ENCODE assay signal across 23 cellular contexts in the genomic region with DNA sequence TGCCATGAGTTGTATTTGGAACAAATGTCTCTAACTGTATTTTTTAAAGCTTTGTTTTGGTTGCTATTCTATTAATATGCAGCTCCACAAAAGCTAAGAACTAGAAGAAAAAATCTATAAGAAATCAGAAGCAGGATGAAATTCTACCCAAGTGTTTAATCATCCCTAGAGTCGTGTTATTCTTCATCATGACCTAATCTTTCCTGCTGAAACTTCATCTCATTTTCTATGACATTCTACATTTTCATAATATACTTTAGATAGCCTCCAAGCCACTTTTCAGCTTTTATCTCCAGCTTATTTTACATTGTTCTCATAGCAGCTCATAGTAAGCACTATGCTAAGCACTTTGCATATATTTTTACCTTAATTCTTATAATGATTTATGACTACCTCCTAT.
DNase-seq lines count a peak whose midpoint lies in the region; ATAC-seq lines count a peak whose summit lies in the region.
"Had no signal": no experiment of that assay in that cellular context is flagged by ENCODE, and none has a peak within 500 bp of the region (broad histone marks: within the 10 kb centered on the region; RNA-seq: fewer than 3 reads in every experiment).

No MANE protein-coding gene starts in this region.

- ATAC-seq in activated CD4-positive, alpha-beta T cell treated with anti-CD3 and anti-CD28 coated beads for 36 hours, result peak; percentile 65
- peak; percentile 61 to 92 for ATAC-seq in activated naive CD4-positive, alpha-beta T cell treated with anti-CD3 and anti-CD28 coated beads, Interleukin-2, amount 50 U/mL, for 72 hours

- no peak overlapping the region for H3K27ac Mint-ChIP-seq in activated CD4-positive, alpha-beta T cell treated with anti-CD3 and anti-CD28 coated beads for 36 hours
- peak overlapping the region; percentile 54 for H3K27ac Mint-ChIP-seq in activated T-cell treated with anti-CD3 and anti-CD28 coated beads, Interleukin-2, amount 50 U/mL, for 24 hours
- no peak overlapping the region for H3K27ac Mint-ChIP-seq in activated naive CD4-positive, alpha-beta T cell treated with anti-CD3 and anti-CD28 coated beads, Interleukin-2, amount 50 U/mL, for 72 hours
- H3K27ac Mint-ChIP-seq in activated CD4-positive, alpha-beta memory T cell treated with anti-CD3 and anti-CD28 coated beads, Interleukin-2, amount 10 ng/mL, durations not matched to agents 7 days and 5 days, result no peak overlapping the region
- H3K27ac Mint-ChIP-seq: CD14-positive monocyte had no signal

- CTCF ChIA-PET in activated CD4-positive, alpha-beta T cell treated with anti-CD3 and anti-CD28 coated beads for 36 hours (lab: Charles Lee), result interaction anchor here (0.7 to 0.8 kb wide), 3 partner anchors 22 to 174 kb away, joined by 3 to 4 read pairs (median 3); no protein-coding TSS in a partner anchor
- CTCF ChIA-PET in activated CD4-positive, alpha-beta memory T cell treated with anti-CD3 and anti-CD28 coated beads, Interleukin-2, amount 10 ng/mL, durations not matched to agents 7 days and 5 days (lab: Charles Lee), result no interaction called here

- intact Hi-C loops in activated CD4-positive, alpha-beta T cell treated with anti-CD3 and anti-CD28 coated beads for 36 hours (cut with DNase I, micrococcal nuclease), result no loop called here

- no peaks in the 10 kb centered on the region for H3K36me3 Mint-ChIP-seq in activated CD4-positive, alpha-beta T cell treated with anti-CD3 and anti-CD28 coated beads for 36 hours (ENCODE audit: low read depth)
- no peaks in the 10 kb centered on the region for H3K36me3 Mint-ChIP-seq in activated T-cell treated with anti-CD3 and anti-CD28 coated beads, Interleukin-2, amount 50 U/mL, for 24 hours (ENCODE audit: low read depth)
- H3K36me3 Mint-ChIP-seq in activated naive CD4-positive, alpha-beta T cell treated with anti-CD3 and anti-CD28 coated beads, Interleukin-2, amount 50 U/mL, for 72 hours, result peaks cover 0 to 9% of the 10 kb centered on the region in 2 donors
- no peaks in the 10 kb centered on the region for H3K36me3 Mint-ChIP-seq in activated CD4-positive, alpha-beta memory T cell treated with anti-CD3 and anti-CD28 coated beads, Interleukin-2, amount 10 ng/mL, durations not matched to agents 7 days and 5 days (ENCODE audit: low read depth)
- H3K36me3 Mint-ChIP-seq: CD14-positive monocyte; CD4-positive, alpha-beta memory T cell; CD4-positive, CD25-positive, alpha-beta regulatory T cell; CD8-positive, alpha-beta memory T cell had no signal

- POLR2A ChIA-PET in activated CD4-positive, alpha-beta T cell treated with anti-CD3 and anti-CD28 coated beads for 36 hours (lab: Charles Lee), result interaction anchor here (0.6 kb wide), 1 partner anchor 330 kb away, joined by 3 read pairs; no protein-coding TSS in a partner anchor
- POLR2A ChIA-PET in activated CD4-positive, alpha-beta memory T cell treated with anti-CD3 and anti-CD28 coated beads, Interleukin-2, amount 10 ng/mL, durations not matched to agents 7 days and 5 days (lab: Charles Lee), result no interaction called here

- DNase-seq in activated CD4-positive, alpha-beta T cell treated with anti-CD3 and anti-CD28 coated beads for 36 hours, result no peak
- no peak for DNase-seq in activated CD4-positive, alpha-beta T cell treated with anti-CD3 and anti-CD28 coated beads for 1 hour
- no peak for DNase-seq in activated T-cell treated with anti-CD3 and anti-CD28 coated beads, Interleukin-2, amount 50 U/mL, for 24 hours
- DNase-seq in activated T-cell treated with anti-CD3 and anti-CD28 coated beads, Interleukin-2, amount 50 U/mL, for 48 hours, result no peak
- DNase-seq in activated naive CD4-positive, alpha-beta T cell treated with anti-CD3 and anti-CD28 coated beads, Interleukin-2, amount 50 U/mL, for 72 hours (ENCODE audit: low spot score in 2 of 2), result no peak
- DNase-seq in activated naive CD4-positive, alpha-beta T cell (lab: John Stamatoyannopoulos, UW), result no peak
- DNase-seq in activated CD4-positive, alpha-beta memory T cell treated with anti-CD3 and anti-CD28 coated beads, Interleukin-2, amount 10 ng/mL, durations not matched to agents 7 days and 5 days, result no peak
- DNase-seq: 8988T; ACHN; BE2C; C1 segment of cervical spinal cord; CD4-positive, alpha-beta memory T cell; CD4-positive, CD25-positive, alpha-beta regulatory T cell; CD8-positive, alpha-beta memory T cell; COR-L47; DMS 273 treated with DMSO at 0.1 percent for 48 hours; DMS153; DMS53; DMS79; DND-41; EL; GDM1 had no signal

- no peaks in the 10 kb centered on the region for H3K9me3 Mint-ChIP-seq in activated CD4-positive, alpha-beta T cell treated with anti-CD3 and anti-CD28 coated beads for 36 hours (ENCODE audit: low read depth)
- H3K9me3 Mint-ChIP-seq in activated T-cell treated with anti-CD3 and anti-CD28 coated beads, Interleukin-2, amount 50 U/mL, for 24 hours, result no peaks in the 10 kb centered on the region
- H3K9me3 Mint-ChIP-seq in activated naive CD4-positive, alpha-beta T cell treated with anti-CD3 and anti-CD28 coated beads, Interleukin-2, amount 50 U/mL, for 72 hours, result no peaks in the 10 kb centered on the region
- no peaks in the 10 kb centered on the region for H3K9me3 Mint-ChIP-seq in activated CD4-positive, alpha-beta memory T cell treated with anti-CD3 and anti-CD28 coated beads, Interleukin-2, amount 10 ng/mL, durations not matched to agents 7 days and 5 days

- H3K27me3 Mint-ChIP-seq in activated CD4-positive, alpha-beta T cell treated with anti-CD3 and anti-CD28 coated beads for 36 hours, result no peaks in the 10 kb centered on the region
- no peaks in the 10 kb centered on the region for H3K27me3 Mint-ChIP-seq in activated T-cell treated with anti-CD3 and anti-CD28 coated beads, Interleukin-2, amount 50 U/mL, for 24 hours
- no peaks in the 10 kb centered on the region for H3K27me3 Mint-ChIP-seq in activated CD4-positive, alpha-beta memory T cell treated with anti-CD3 and anti-CD28 coated beads, Interleukin-2, amount 10 ng/mL, durations not matched to agents 7 days and 5 days
- H3K27me3 Mint-ChIP-seq: CD4-positive, alpha-beta memory T cell; CD4-positive, CD25-positive, alpha-beta regulatory T cell had no signal

- peaks cover 23% of the 10 kb centered on the region for H3K4me1 Mint-ChIP-seq in activated CD4-positive, alpha-beta T cell treated with anti-CD3 and anti-CD28 coated beads for 36 hours
- peaks cover 32% of the 10 kb centered on the region for H3K4me1 Mint-ChIP-seq in activated T-cell treated with anti-CD3 and anti-CD28 coated beads, Interleukin-2, amount 50 U/mL, for 24 hours (ENCODE audit: low read depth)
- H3K4me1 Mint-ChIP-seq in activated CD4-positive, alpha-beta memory T cell treated with anti-CD3 and anti-CD28 coated beads, Interleukin-2, amount 10 ng/mL, durations not matched to agents 7 days and 5 days, result no peaks in the 10 kb centered on the region
- H3K4me1 Mint-ChIP-seq: CD14-positive monocyte; CD4-positive, alpha-beta memory T cell had no signal

- H3K4me3 Mint-ChIP-seq in activated CD4-positive, alpha-beta T cell treated with anti-CD3 and anti-CD28 coated beads for 36 hours, result no peak overlapping the region
- no peak overlapping the region for H3K4me3 Mint-ChIP-seq in activated T-cell treated with anti-CD3 and anti-CD28 coated beads, Interleukin-2, amount 50 U/mL, for 24 hours
- H3K4me3 Mint-ChIP-seq in activated CD4-positive, alpha-beta memory T cell treated with anti-CD3 and anti-CD28 coated beads, Interleukin-2, amount 10 ng/mL, durations not matched to agents 7 days and 5 days, result no peak overlapping the region
- H3K4me3 Mint-ChIP-seq: CD14-positive monocyte; CD4-positive, alpha-beta memory T cell; CD4-positive, CD25-positive, alpha-beta regulatory T cell; CD8-positive, alpha-beta memory T cell had no signal
